Comparison of ENCODE assay signal across 8 cellular contexts in the genomic region with DNA sequence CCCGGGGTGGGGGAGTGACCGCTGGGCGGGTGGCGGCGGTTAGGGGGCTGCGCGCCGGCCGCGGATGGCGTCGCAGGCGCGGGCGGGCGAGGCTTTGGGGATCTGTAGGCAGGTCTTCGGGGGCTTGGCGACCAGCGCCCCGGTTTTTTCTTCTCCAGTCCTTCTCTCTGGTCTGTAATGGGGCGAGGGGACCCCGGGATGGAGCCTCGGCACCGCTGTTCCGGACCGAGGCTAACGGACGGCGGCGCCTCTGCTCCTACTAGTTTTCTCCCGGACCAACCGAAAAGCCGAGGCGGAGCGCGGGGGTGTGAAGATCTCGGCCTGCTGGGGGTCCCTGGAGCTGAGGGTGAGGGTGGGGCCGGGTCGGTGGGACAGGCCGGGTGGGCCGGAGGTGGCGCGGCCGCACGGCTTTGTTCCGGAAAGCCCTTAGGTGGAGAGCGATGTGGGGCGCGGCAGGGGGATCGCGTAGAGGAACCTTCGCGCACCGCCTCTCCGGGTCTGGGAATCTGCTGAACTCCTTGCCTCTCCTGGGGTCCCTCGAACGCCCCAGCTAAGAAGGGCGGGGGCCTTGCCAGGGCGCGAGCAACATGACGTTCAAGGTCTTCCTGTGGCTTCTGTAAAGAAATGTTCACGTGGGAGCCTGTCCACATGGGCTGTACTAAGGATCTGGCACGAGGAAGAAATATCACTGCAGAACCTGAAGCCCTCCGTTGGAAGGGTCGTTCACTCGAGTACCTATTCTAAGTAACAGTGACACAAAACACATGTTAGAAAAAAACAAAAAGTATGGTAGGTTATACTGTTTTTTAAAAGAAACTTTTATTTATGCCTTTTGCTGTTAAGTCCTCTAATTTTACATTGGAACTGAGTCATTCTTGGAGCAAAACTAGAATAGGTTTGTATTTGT. TPM values are rescaled to one million over a fixed set of nuclear protein-coding genes. Genes with fewer than 3 reads are reported as not detected.
A peak's percentile ranks its signal among the peaks of the same experiment; 100 is the strongest.
DNase-seq lines count a peak whose midpoint lies in the region; ATAC-seq and TF ChIP-seq lines count a peak whose summit lies in the region.

No MANE protein-coding gene starts in this region.

- H3K4me1 ChIP-seq in RWPE2 (ENCODE audit: insufficient read depth, poor library complexity, severe bottlenecking) (peaks cover 22% of the 10 kb centered on the region), neuron (ENCODE audit: insufficient read depth, low read length) (peaks cover 17% of the 10 kb centered on the region), stomach smooth muscle (ENCODE audit: control insufficient read depth, insufficient read depth, low read length) (peaks cover 15% of the 10 kb centered on the region)

- DNase-seq in COLO668 (lab: John Stamatoyannopoulos, UW; ENCODE audit: unreplicated experiment) (peak; percentile 44), GM20000 (ENCODE audit: low spot score) (peak; percentile 52), HT-29 (ENCODE audit: low spot score) (peak; percentile 75), RWPE2 (ENCODE audit: low spot score) (peak; percentile 55), foreskin fibroblast (peak; percentile 41 to 71)
- DNase-seq in activated effector memory CD4-positive, alpha-beta T cell treated with Interleukin-2 at 50 U/mL for 16 hours = peak; percentile 61

- H3K27me3 ChIP-seq in RWPE2 (ENCODE audit: insufficient read depth, poor library complexity, severe bottlenecking) (no peaks in the 10 kb centered on the region), neuron (ENCODE audit: insufficient read depth, low read length) (no peaks in the 10 kb centered on the region), stomach smooth muscle (ENCODE audit: control insufficient read depth in 1 of 2, insufficient read depth in 2 of 2, low read length in 2 of 2) (no peaks in the 10 kb centered on the region)

- H3K27ac ChIP-seq in RWPE2 (ENCODE audit: poor library complexity, severe bottlenecking) (peak overlapping the region; percentile 81), stomach smooth muscle (ENCODE audit: low read length) (peak overlapping the region; percentile 97)

- H2AFZ ChIP-seq in neuron (ENCODE audit: low read depth, low read length) = peak overlapping the region; percentile 88

- peak overlapping the region; percentile 81 for H3K4me3 ChIP-seq in RWPE2 (ENCODE audit: severe bottlenecking)
- H3K4me3 ChIP-seq in foreskin fibroblast (ENCODE audit: low read depth in 1 of 2, low read length in 2 of 2) = peak overlapping the region; percentile 74 to 75
- peak overlapping the region; percentile 85 for H3K4me3 ChIP-seq in neuron (ENCODE audit: low read length)
- peak overlapping the region; percentile 84 to 85 for H3K4me3 ChIP-seq in stomach smooth muscle (ENCODE audit: low read length in 2 of 2)

- ATAC-seq in RWPE2 (ENCODE audit: low read depth) = peak; percentile 38

- peak overlapping the region; percentile 91 to 95 for H3K9ac ChIP-seq in stomach smooth muscle (ENCODE audit: low read length in 2 of 2)

- TF ChIP-seq CTCF in GM20000 (IDR thresholded peaks at IDR 0.05; ENCODE audit: extremely low read depth, missing control alignments) (no peak), RWPE2 (IDR thresholded peaks at IDR 0.05; ENCODE audit: poor library complexity, severe bottlenecking) (no peak), foreskin fibroblast (IDR thresholded peaks at IDR 0.05; ENCODE audit: low read depth, low read length) (no peak)

- H3K9me3 ChIP-seq in RWPE2 (ENCODE audit: severe bottlenecking) (no peaks in the 10 kb centered on the region), neuron (ENCODE audit: low read length) (no peaks in the 10 kb centered on the region), stomach smooth muscle (ENCODE audit: control insufficient read depth in 2 of 2, low read length in 2 of 2) (no peaks in the 10 kb centered on the region)

- H3K36me3 ChIP-seq in RWPE2 (ENCODE audit: low read depth) (peaks cover 8% of the 10 kb centered on the region; the same call in 1 of the 2 replicates), neuron (ENCODE audit: insufficient read depth, low read length) (no peaks in the 10 kb centered on the region), stomach smooth muscle (ENCODE audit: control insufficient read depth in 2 of 2, insufficient read depth in 2 of 2, low read length in 2 of 2) (no peaks in the 10 kb centered on the region)

RNA-seq across cellular contexts. Expression of gene SLC39A10, which starts 0.9 kb away (rescaled TPM):
- total RNA-seq in HT-29 (2014; rRNA removed; shearing (Covaris generic)) = 7.6 and 10.3 TPM in 2 replicates

Comparison
In these comparisons a context has a peak if more than half of its experiments do, and no peak if none do; other contexts are left out.
1. Peak in every context shown above with its lines: DNase-seq, ATAC-seq, H3K4me3 ChIP-seq and H3K27ac ChIP-seq.